Comparison of ENCODE assay signal across 9 cellular contexts in the genomic region with DNA sequence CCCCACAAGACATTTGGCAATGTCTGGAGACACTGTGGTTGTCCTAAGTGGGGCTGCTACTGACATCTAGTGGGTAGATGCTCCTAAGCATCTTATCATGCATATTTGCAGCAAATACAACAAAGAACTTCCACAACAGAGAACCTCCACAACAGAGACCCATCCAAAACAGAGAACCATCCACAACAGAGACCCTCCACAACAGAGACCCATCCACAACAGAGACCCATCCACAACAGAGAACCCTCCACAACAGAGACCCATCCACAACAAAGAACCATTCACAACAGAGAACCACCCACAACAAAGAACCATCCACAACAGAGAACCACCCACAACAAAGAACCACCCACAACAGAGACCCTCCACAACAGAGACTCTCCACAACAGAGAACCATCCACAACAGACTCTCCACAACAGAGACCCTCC. TPM values are rescaled to one million over a fixed set of nuclear protein-coding genes. Genes with fewer than 3 reads are reported as not detected.
DNase-seq lines count a peak whose midpoint lies in the region; ATAC-seq, FAIRE-seq and TF ChIP-seq lines count a peak whose summit lies in the region.
"Had no signal": no experiment of that assay in that cellular context is flagged by ENCODE, and none has a peak within 500 bp of the region (broad histone marks: within the 10 kb centered on the region; RNA-seq: fewer than 3 reads in every experiment).

No MANE protein-coding gene starts in this region.

- H2AFZ ChIP-seq in GM23248 = no peak overlapping the region
- no peak overlapping the region for H2AFZ ChIP-seq in endothelial cell of umbilical vein (ENCODE audit: low read depth, low read length)

- H3K4me2 ChIP-seq in GM23248 (ENCODE audit: unreplicated experiment) = no peak overlapping the region
- no peak overlapping the region for H3K4me2 ChIP-seq in endothelial cell of umbilical vein (ENCODE audit: insufficient read depth, low read length)

- no peaks in the 10 kb centered on the region for H3K9me3 ChIP-seq in CD8-positive, alpha-beta memory T cell (ENCODE audit: low read length)
- H3K9me3 ChIP-seq in GM23248 (ENCODE audit: low read depth) = no peaks in the 10 kb centered on the region
- no peaks in the 10 kb centered on the region for H3K9me3 ChIP-seq in T-helper 17 cell (ENCODE audit: control insufficient read depth, low read length, poor library complexity, severe bottlenecking)
- no peaks in the 10 kb centered on the region for H3K9me3 ChIP-seq in endothelial cell of umbilical vein (replicated peaks; ENCODE audit: control insufficient read depth, insufficient read depth, low read length)
- no peaks in the 10 kb centered on the region for H3K9me3 ChIP-seq in gastrocnemius medialis

- dilution Hi-C loops in endothelial cell of umbilical vein (cut with MboI; ENCODE audit: extremely low pct_ligation_motif_present, low sequenced_read_pairs) = no loop called here

- CTCF ChIA-PET in CD8-positive, alpha-beta memory T cell (lab: Charles Lee) = interaction anchor here (1.6 to 4.2 kb wide), 3 partner anchors 25 to 42 kb away, joined by 4 to 16 read pairs (median 8); partner anchors contain the start of genes RPL35 and WDR38
- CTCF ChIA-PET in endothelial cell of umbilical vein (lab: Charles Lee) = interaction anchor here (1.8 kb wide), 1 partner anchor 42 kb away, joined by 10 read pairs; the partner anchor contains the start of gene WDR38

- no peak for TF ChIP-seq POLR2A in endothelial cell of umbilical vein (IDR thresholded peaks at IDR 0.05; ENCODE audit: low read depth, low read length)
- no peak for TF ChIP-seq POLR2A in gastrocnemius medialis (IDR thresholded peaks at IDR 0.05)

- H3K79me2 ChIP-seq in GM23248 (ENCODE audit: insufficient read depth) = no peaks in the 10 kb centered on the region
- H3K79me2 ChIP-seq in endothelial cell of umbilical vein (ENCODE audit: control insufficient read depth, insufficient read depth, low read length) = no peaks in the 10 kb centered on the region

- peaks cover 5 to 78% (median 19%) of the 10 kb centered on the region in 3 donors for H3K36me3 Mint-ChIP-seq in CD8-positive, alpha-beta memory T cell
- H3K36me3 Mint-ChIP-seq in T-helper 17 cell (ENCODE audit: low read depth) (peaks cover 22% of the 10 kb centered on the region), nephron (ENCODE audit: low read depth) (peaks cover 51% of the 10 kb centered on the region)

- H3K4me1 ChIP-seq in CD8-positive, alpha-beta memory T cell (ENCODE audit: insufficient read depth, low read length) = no peaks in the 10 kb centered on the region
- H3K4me1 ChIP-seq in GM23248 (ENCODE audit: insufficient read depth) = no peaks in the 10 kb centered on the region
- H3K4me1 ChIP-seq in endothelial cell of umbilical vein (ENCODE audit: control insufficient read depth, extremely low read depth, insufficient read depth, low read length) = no peaks in the 10 kb centered on the region
- no peaks in the 10 kb centered on the region for H3K4me1 ChIP-seq in gastrocnemius medialis

- peak; percentile 62 for FAIRE-seq in endothelial cell of umbilical vein (lab: Jason Lieb, UNC)
- FAIRE-seq: TTC549 had no signal

- H3K9ac ChIP-seq in GM23248 = no peak overlapping the region
- H3K9ac ChIP-seq in endothelial cell of umbilical vein (replicated peaks; ENCODE audit: extremely low read depth, insufficient read depth, low read length) = no peak overlapping the region

- peaks cover 12 to 16% (median 15%) of the 10 kb centered on the region in 3 donors for H3K4me1 Mint-ChIP-seq in CD8-positive, alpha-beta memory T cell
- H3K4me1 Mint-ChIP-seq in T-helper 17 cell = peaks cover 22% of the 10 kb centered on the region
- no peaks in the 10 kb centered on the region for H3K4me1 Mint-ChIP-seq in nephron

- H3K4me3 Mint-ChIP-seq in CD8-positive, alpha-beta memory T cell = peak overlapping the region in 3 of 7 donors; percentile 35 to 78 (median 62)
- H3K4me3 Mint-ChIP-seq in T-helper 17 cell = peak overlapping the region; percentile 72
- no peak overlapping the region for H3K4me3 Mint-ChIP-seq in nephron

- DNase-seq in CD8-positive, alpha-beta memory T cell = peak; percentile 7 to 88 (median 60)
- peak; percentile 64 for DNase-seq in GM23248
- DNase-seq in T-helper 17 cell = no peak
- DNase-seq in endothelial cell of umbilical vein (ENCODE audit: low read depth, low spot score) = peak; percentile 57
- DNase-seq in gastrocnemius medialis = no peak

- H3K27ac Mint-ChIP-seq in CD8-positive, alpha-beta memory T cell = peak overlapping the region in 7 of 8 donors; percentile 15 to 91 (median 58)
- peak overlapping the region; percentile 76 for H3K27ac Mint-ChIP-seq in T-helper 17 cell
- peak overlapping the region; percentile 9 to 48 (median 11) for H3K27ac Mint-ChIP-seq in nephron

- no peaks in the 10 kb centered on the region for H3K27me3 Mint-ChIP-seq in CD8-positive, alpha-beta memory T cell
- H3K27me3 Mint-ChIP-seq in T-helper 17 cell (no peaks in the 10 kb centered on the region), nephron (ENCODE audit: low read depth) (no peaks in the 10 kb centered on the region)

- H3F3A ChIP-seq in GM23248 (ENCODE audit: insufficient read depth) = no peaks in the 10 kb centered on the region

- in situ Hi-C loops in GM23248 (cut with MboI) (no loop called here), gastrocnemius medialis (cut with MboI; ENCODE audit: low sequenced_read_pairs in 4 of 4) (no loop called here)

- no peaks in the 10 kb centered on the region for H3K27me3 ChIP-seq in CD8-positive, alpha-beta memory T cell (ENCODE audit: insufficient read depth, low read length, poor library complexity, severe bottlenecking)
- H3K27me3 ChIP-seq in GM23248 (replicated peaks; ENCODE audit: insufficient read depth) (no peaks in the 10 kb centered on the region), endothelial cell of umbilical vein (ENCODE audit: control insufficient read depth in 2 of 2, insufficient read depth in 2 of 2, low read length in 2 of 2) (no peaks in the 10 kb centered on the region), gastrocnemius medialis (no peaks in the 10 kb centered on the region)

- H4K20me1 ChIP-seq in GM23248 (ENCODE audit: insufficient read depth) (no peaks in the 10 kb centered on the region), endothelial cell of umbilical vein (replicated peaks; ENCODE audit: control insufficient read depth, extremely low read depth, insufficient read depth, low read length) (no peaks in the 10 kb centered on the region)

- ATAC-seq in T-helper 17 cell = peak; percentile 86
- ATAC-seq in HG03520 (IDR thresholded peaks at IDR 0.05; ENCODE audit: unreplicated experiment) = no peak
- no peak for ATAC-seq in gastrocnemius medialis
- no peak for ATAC-seq in HG03565 (IDR thresholded peaks at IDR 0.05; ENCODE audit: unreplicated experiment)

- H3K27ac ChIP-seq in CD8-positive, alpha-beta memory T cell (ENCODE audit: low read depth, low read length) = no peak overlapping the region
- H3K27ac ChIP-seq in GM23248 (no peak overlapping the region), endothelial cell of umbilical vein (ENCODE audit: insufficient read depth, low read depth, low read length) (no peak overlapping the region), gastrocnemius medialis (no peak overlapping the region)

- H3K9me3 Mint-ChIP-seq in CD8-positive, alpha-beta memory T cell = no peaks in the 10 kb centered on the region
- H3K9me3 Mint-ChIP-seq in nephron = no peaks in the 10 kb centered on the region

- H3K36me3 ChIP-seq in CD8-positive, alpha-beta memory T cell (ENCODE audit: insufficient read depth, low read length) = peaks cover 32% of the 10 kb centered on the region
- H3K36me3 ChIP-seq in GM23248 (ENCODE audit: low read depth) (peaks cover 9% of the 10 kb centered on the region; the same call in 1 of the 2 replicates), endothelial cell of umbilical vein (ENCODE audit: control insufficient read depth in 2 of 2, extremely low read depth in 1 of 2, insufficient read depth in 2 of 2, low read length in 2 of 2) (peaks cover 0 to 20% of the 10 kb centered on the region in 2 experiments), gastrocnemius medialis (peaks cover 0 to 78% of the 10 kb centered on the region in 2 donors)

- TF ChIP-seq CTCF in endothelial cell of umbilical vein (IDR thresholded peaks at IDR 0.05; ENCODE audit: extremely low read depth in 1 of 2, insufficient read depth in 1 of 2, low read depth in 1 of 2, low read length in 2 of 2) = peak; percentile 43 to 58
- TF ChIP-seq CTCF in nephron (IDR thresholded peaks at IDR 0.05; ENCODE audit: unreplicated experiment in 3 of 3) = peak; percentile 28 to 56 (median 46)
- peak in 1 of 5 experiments; percentile 38 for TF ChIP-seq CTCF in gastrocnemius medialis (IDR thresholded peaks at IDR 0.05 in 4 of 5, conservative IDR thresholded peaks at IDR 0.05 in 1 of 5)

- no TSS peak for BruUV-seq in endothelial cell of umbilical vein (replicated peaks; lab: Mats Ljungman, UMichigan)

- H3K9me1 ChIP-seq in endothelial cell of umbilical vein (replicated peaks; ENCODE audit: control insufficient read depth, extremely low read depth, insufficient read depth, low read length) = no peaks in the 10 kb centered on the region

- POLR2A ChIA-PET in CD8-positive, alpha-beta memory T cell (lab: Charles Lee) = no interaction called here
- POLR2A ChIA-PET in endothelial cell of umbilical vein (lab: Charles Lee) = interaction anchor here (0.5 kb wide), 1 partner anchor 482 kb away, joined by 3 read pairs; no protein-coding TSS in a partner anchor

- no peak overlapping the region for H3K4me3 ChIP-seq in CD8-positive, alpha-beta memory T cell (ENCODE audit: low read length)
- no peak overlapping the region for H3K4me3 ChIP-seq in GM23248
- H3K4me3 ChIP-seq in endothelial cell of umbilical vein (replicated peaks in 1 of 3; ENCODE audit: insufficient read depth in 1 of 3, low read depth in 1 of 3, low read length in 3 of 3) = no peak overlapping the region
- H3K4me3 ChIP-seq in gastrocnemius medialis = no peak overlapping the region

- intact Hi-C loops in endothelial cell of umbilical vein (cut with micrococcal nuclease) (loop anchor here (1.0 kb wide), 3 partner anchors 32 to 120 kb away; partner anchors contain the start of genes ARPC5L and WDR38), gastrocnemius medialis (cut with DNase I; ENCODE audit: low total_unique reads) (no loop called here)

- no peaks in the 10 kb centered on the region for H3K9me2 ChIP-seq in GM23248 (ENCODE audit: insufficient read depth)

RNA-seq across cellular contexts. Expression of gene ARPC5L, which starts 32.8 kb away (rescaled TPM):
- 100 to 1,000 TPM; 116 to 120 TPM for total RNA-seq in CD8-positive, alpha-beta memory T cell
- 118 TPM for polyA plus RNA-seq in CD8-positive, alpha-beta memory T cell
- total RNA-seq in GM23248 (2014; rRNA removed; shearing (Covaris generic)) = 21.9 and 31.5 TPM in 2 replicates
- 75.0 and 77.6 TPM in 2 replicates for polyA plus RNA-seq in GM23248 (2016; fragmentation: Nextera tagmentation; extraction: Ambion mirVana)
- 10 to 100 TPM; 37.5 to 44.7 TPM for total RNA-seq in T-helper 17 cell
- total RNA-seq in endothelial cell of umbilical vein = 67.7 and 68.1 TPM in 2 replicates
- polyA plus RNA-seq in endothelial cell of umbilical vein = 52.1 and 60.7 TPM in 2 replicates
- 68.5 and 83.1 TPM in 2 replicates for polyA plus RNA-seq in endothelial cell of umbilical vein (2011; cell fraction: cytosol; rRNA removed)
- polyA plus RNA-seq in endothelial cell of umbilical vein (2011; cell fraction: nucleus; rRNA removed) = 40.5 and 51.1 TPM in 2 replicates
- polyA plus RNA-seq in endothelial cell of umbilical vein (2012) = 67.8 and 76.2 TPM in 2 replicates
- 25.8 and 30.1 TPM in 2 replicates for polyA minus RNA-seq in endothelial cell of umbilical vein
- polyA minus RNA-seq in endothelial cell of umbilical vein (2011; cell fraction: cytosol; rRNA and poly(A)+ RNA removed) = 38.8 TPM
- polyA minus RNA-seq in endothelial cell of umbilical vein (2011; cell fraction: nucleus; rRNA and poly(A)+ RNA removed) = 7.6 and 7.7 TPM in 2 replicates
- total RNA-seq in gastrocnemius medialis = 10 to 100 TPM; 28.9 to 47.1 (median 29.2) TPM

RNA-seq across cellular contexts. Expression of gene RPL35, which starts 33.0 kb away (rescaled TPM):
- total RNA-seq in CD8-positive, alpha-beta memory T cell = 1,000 to 10,000 TPM; 2,023 to 2,058 TPM
- polyA plus RNA-seq in CD8-positive, alpha-beta memory T cell = 1,829 TPM
- 1,199 and 1,347 TPM in 2 replicates for total RNA-seq in GM23248 (2014; rRNA removed; shearing (Covaris generic))
- polyA plus RNA-seq in GM23248 (2016; fragmentation: Nextera tagmentation; extraction: Ambion mirVana) (1,193 and 1,202 TPM in 2 replicates), endothelial cell of umbilical vein (1,706 and 2,206 TPM in 2 replicates)
- total RNA-seq in T-helper 17 cell (1,000 to 10,000 TPM; 1,657 to 1,708 TPM), endothelial cell of umbilical vein (1,181 and 1,230 TPM in 2 replicates), gastrocnemius medialis (1,000 to 10,000 TPM; 2,099 to 2,608 (median 2,478) TPM)
- polyA plus RNA-seq in endothelial cell of umbilical vein (2011; cell fraction: cytosol; rRNA removed) = 2,312 and 2,917 TPM in 2 replicates
- polyA plus RNA-seq in endothelial cell of umbilical vein (2011; cell fraction: nucleus; rRNA removed) = 755 and 869 TPM in 2 replicates
- polyA plus RNA-seq in endothelial cell of umbilical vein (2012) = 2,045 and 2,627 TPM in 2 replicates
- polyA minus RNA-seq in endothelial cell of umbilical vein = 398 and 474 TPM in 2 replicates
- polyA minus RNA-seq in endothelial cell of umbilical vein (2011; cell fraction: cytosol; rRNA and poly(A)+ RNA removed) = 660 TPM
- 77.2 and 95.6 TPM in 2 replicates for polyA minus RNA-seq in endothelial cell of umbilical vein (2011; cell fraction: nucleus; rRNA and poly(A)+ RNA removed)

RNA-seq across cellular contexts. Expression of gene WDR38, which starts 41.5 kb away (rescaled TPM):
- not detected for total RNA-seq in CD8-positive, alpha-beta memory T cell
- polyA plus RNA-seq in CD8-positive, alpha-beta memory T cell = not detected
- total RNA-seq in GM23248 (2014; rRNA removed; shearing (Covaris generic)) = not detected in 2 replicates
- polyA plus RNA-seq in GM23248 (2016; fragmentation: Nextera tagmentation; extraction: Ambion mirVana) (not detected in 2 replicates), endothelial cell of umbilical vein (not detected in 2 replicates)
- total RNA-seq in T-helper 17 cell (not detected), endothelial cell of umbilical vein (not detected in 2 replicates), gastrocnemius medialis (not detected)
- not detected in 2 replicates for polyA plus RNA-seq in endothelial cell of umbilical vein (2011; cell fraction: cytosol; rRNA removed)
- polyA plus RNA-seq in endothelial cell of umbilical vein (2011; cell fraction: nucleus; rRNA removed) = not detected in 2 replicates
- not detected in 2 replicates for polyA plus RNA-seq in endothelial cell of umbilical vein (2012)
- not detected in 2 replicates for polyA minus RNA-seq in endothelial cell of umbilical vein
- polyA minus RNA-seq in endothelial cell of umbilical vein (2011; cell fraction: cytosol; rRNA and poly(A)+ RNA removed) = not detected
- polyA minus RNA-seq in endothelial cell of umbilical vein (2011; cell fraction: nucleus; rRNA and poly(A)+ RNA removed) = not detected in 2 replicates

RNA-seq across cellular contexts. Expression of gene GOLGA1, which starts 46.1 kb away (rescaled TPM):
- 10 to 100 TPM; 17.1 to 21.1 TPM for total RNA-seq in CD8-positive, alpha-beta memory T cell
- 8.5 TPM for polyA plus RNA-seq in CD8-positive, alpha-beta memory T cell
- 12.4 and 18.1 TPM in 2 replicates for total RNA-seq in GM23248 (2014; rRNA removed; shearing (Covaris generic))
- polyA plus RNA-seq in GM23248 (2016; fragmentation: Nextera tagmentation; extraction: Ambion mirVana) (15.3 and 17.1 TPM in 2 replicates), endothelial cell of umbilical vein (12.4 and 13.1 TPM in 2 replicates)
- total RNA-seq in T-helper 17 cell (10 to 100 TPM; 21.1 to 28.6 TPM), endothelial cell of umbilical vein (14.7 and 19.9 TPM in 2 replicates), gastrocnemius medialis (10 to 100 TPM; 12.2 to 20.5 (median 18.6) TPM)
- 8.8 and 9.1 TPM in 2 replicates for polyA plus RNA-seq in endothelial cell of umbilical vein (2011; cell fraction: cytosol; rRNA removed)
- 33.4 TPM in 2 replicates for polyA plus RNA-seq in endothelial cell of umbilical vein (2011; cell fraction: nucleus; rRNA removed)
- 9.8 TPM in 2 replicates for polyA plus RNA-seq in endothelial cell of umbilical vein (2012)
- polyA minus RNA-seq in endothelial cell of umbilical vein = 10.0 and 12.1 TPM in 2 replicates
- 10.8 TPM for polyA minus RNA-seq in endothelial cell of umbilical vein (2011; cell fraction: cytosol; rRNA and poly(A)+ RNA removed)
- polyA minus RNA-seq in endothelial cell of umbilical vein (2011; cell fraction: nucleus; rRNA and poly(A)+ RNA removed) = 9.7 and 17.4 TPM in 2 replicates

Comparison
In these comparisons a context has a peak if more than half of its experiments do, and no peak if none do; other contexts are left out.
1. DNase-seq: peak in CD8-positive, alpha-beta memory T cell (5 of 5), GM23248 (single experiment) and endothelial cell of umbilical vein (single experiment); none in T-helper 17 cell (0 of 3) and gastrocnemius medialis (0 of 2).
2. H3K27ac Mint-ChIP-seq: peak in every context shown above with its lines; median percentile 76 in T-helper 17 cell; 58 in CD8-positive, alpha-beta memory T cell; 11 in nephron.